Comparison of ENCODE assay signal across 1 cellular context in genomic region chr17:66165537-66166123, GRCh38.
TF ChIP-seq lines count a peak whose summit lies in the region.

No MANE protein-coding gene starts in this region.

TF ChIP-seq in H1, 55 proteins besides CTCF, POLR2A, EP300 and RAD21:
- TF ChIP-seq CHD2 (IDR thresholded peaks at IDR 0.05; ENCODE audit: low read length), result no peak
- TF ChIP-seq SUZ12 (IDR thresholded peaks at IDR 0.05; ENCODE audit: low read length), result no peak
- TF ChIP-seq PHF8 (conservative IDR thresholded peaks at IDR 0.05; ENCODE audit: low read depth, low read length), result no peak
